Comparison of ENCODE assay signal across 7 cellular contexts in the genomic region with DNA sequence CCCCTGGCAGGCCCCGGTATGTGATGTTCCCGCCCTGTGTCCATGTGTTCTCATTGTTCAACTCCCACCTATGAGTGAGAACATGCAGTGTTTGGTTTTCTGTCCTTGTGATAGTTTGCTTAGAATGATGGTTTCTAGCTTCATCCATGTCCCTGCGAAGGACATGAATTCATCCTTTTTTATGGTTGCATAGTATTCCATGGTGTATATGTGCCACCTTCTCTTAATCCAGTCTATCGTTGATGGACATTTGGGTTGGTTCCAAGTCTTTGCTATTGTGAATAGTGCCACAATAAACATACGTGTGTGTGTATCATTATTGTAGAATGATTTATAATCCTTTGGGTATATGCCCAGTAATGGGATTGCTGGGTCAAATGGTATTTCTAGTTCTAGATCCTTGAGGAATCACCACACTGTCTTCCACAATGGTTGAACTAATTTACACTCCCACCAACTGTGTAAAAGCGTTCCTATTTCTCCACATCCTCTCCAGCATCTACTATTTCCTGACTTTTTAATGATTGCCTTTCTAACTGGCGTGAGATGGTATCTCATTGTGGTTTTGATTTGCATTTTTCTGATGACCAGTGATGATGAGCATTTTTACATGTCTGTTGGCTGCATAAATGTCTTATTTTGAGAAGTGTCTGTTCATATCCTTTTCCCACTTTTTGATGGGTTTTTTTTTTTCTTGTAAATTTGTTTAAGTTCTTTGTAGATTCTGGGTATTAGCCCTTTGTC. TPM values are rescaled to one million over a fixed set of nuclear protein-coding genes. Genes with fewer than 3 reads are reported as not detected.
"Had no signal": no experiment of that assay in that cellular context is flagged by ENCODE, and none has a peak within 500 bp of the region (broad histone marks: within the 10 kb centered on the region; RNA-seq: fewer than 3 reads in every experiment).

No MANE protein-coding gene starts in this region.

RNA-seq across cellular contexts. Expression of a gene that starts 37.3 kb away (rescaled TPM):
- total RNA-seq: PC-3, PC-9, RPMI7951, SJCRH30, SJSA1, SK-MEL-5 had no signal
- polyA plus RNA-seq: SK-N-SH had no signal
